8 cellular contexts compared by ENCODE assay signal in the genomic region with DNA sequence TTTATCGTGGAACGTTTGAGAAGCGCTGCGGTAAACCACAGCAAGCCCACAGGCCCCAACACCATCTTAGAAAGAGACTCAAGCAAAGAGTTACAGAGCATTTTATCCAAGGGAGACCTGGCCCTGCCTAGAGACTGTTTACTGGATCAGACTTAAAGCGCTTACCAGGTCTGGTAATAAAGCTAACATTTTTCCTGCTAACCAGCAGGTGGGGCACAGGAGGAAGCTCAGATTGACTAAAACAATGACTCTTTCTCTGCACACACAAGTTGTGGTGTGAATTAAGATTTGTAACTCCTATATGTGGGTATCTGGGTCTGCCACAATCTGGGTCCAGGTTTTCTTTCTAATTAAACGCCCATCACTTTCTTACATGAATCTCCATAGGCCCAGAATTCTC.
DNase-seq lines count a peak whose midpoint lies in the region; ATAC-seq and TF ChIP-seq lines count a peak whose summit lies in the region.

No MANE protein-coding gene starts in this region.

- no peaks in the 10 kb centered on the region for H3K79me2 ChIP-seq in smooth muscle cell (ENCODE audit: low read depth)

- no peak overlapping the region for H3K9ac ChIP-seq in smooth muscle cell (ENCODE audit: low read depth)

- ATAC-seq in HG03442 (IDR thresholded peaks at IDR 0.05; ENCODE audit: unreplicated experiment) = no peak

- H3K36me3 ChIP-seq in smooth muscle cell (ENCODE audit: low read depth) (no peaks in the 10 kb centered on the region), esophagus muscularis mucosa (no peaks in the 10 kb centered on the region)

- no peaks in the 10 kb centered on the region for H4K20me1 ChIP-seq in smooth muscle cell (ENCODE audit: low read depth)

- TF ChIP-seq POLR2A in esophagus muscularis mucosa (IDR thresholded peaks at IDR 0.05; ENCODE audit: low read depth) = no peak

- DNase-seq in activated CD4-positive, alpha-beta T cell treated with anti-CD3 and anti-CD28 coated beads for 48 hours = peak; percentile 5
- no peak for DNase-seq in activated CD4-positive, alpha-beta T cell treated with anti-CD3 and anti-CD28 coated beads for 4 hours
- DNase-seq in NCI-H460 (ENCODE audit: extremely low read depth, low read depth) = peak; percentile 3
- DNase-seq in dermis blood vessel endothelial cell = peak; percentile 66
- DNase-seq in smooth muscle cell (lab: John Stamatoyannopoulos, UW; ENCODE audit: unreplicated experiment) = no peak
- DNase-seq in esophagus muscularis mucosa (ENCODE audit: extremely low spot score) = no peak
- DNase-seq in effector CD4-positive, alpha-beta T cell = no peak

- H3K9me3 ChIP-seq in smooth muscle cell (replicated peaks; ENCODE audit: low read depth) (no peaks in the 10 kb centered on the region), esophagus muscularis mucosa (no peaks in the 10 kb centered on the region)

- TF ChIP-seq EP300 in esophagus muscularis mucosa (IDR thresholded peaks at IDR 0.05) = no peak

- intact Hi-C loops in esophagus muscularis mucosa (cut with DNase I) = no loop called here

- H2AFZ ChIP-seq in smooth muscle cell (ENCODE audit: low read depth) = no peak overlapping the region

- TF ChIP-seq CTCF in smooth muscle cell (IDR thresholded peaks at IDR 0.05; ENCODE audit: borderline replicate concordance, insufficient read depth, poor library complexity, severe bottlenecking) (peak; percentile 48), esophagus muscularis mucosa (IDR thresholded peaks at IDR 0.05) (peak in 1 of 3 experiments; percentile 12)

- no peaks in the 10 kb centered on the region for H3F3A ChIP-seq in smooth muscle cell (ENCODE audit: low read depth)

- H3K4me1 ChIP-seq in smooth muscle cell (ENCODE audit: low read depth) (no peaks in the 10 kb centered on the region), esophagus muscularis mucosa (peaks cover 0 to 11% (median 11%) of the 10 kb centered on the region in 4 donors)

- no peak overlapping the region for H3K4me2 ChIP-seq in smooth muscle cell

- H3K27me3 ChIP-seq in smooth muscle cell (ENCODE audit: low read depth) (no peaks in the 10 kb centered on the region), esophagus muscularis mucosa (peaks cover 0 to 13% (median 0%) of the 10 kb centered on the region in 4 donors)

- no peak overlapping the region for H3K4me3 ChIP-seq in smooth muscle cell
- H3K4me3 ChIP-seq in esophagus muscularis mucosa = no peak overlapping the region

- WGBS in smooth muscle cell (ENCODE audit: low lambda C conversion rate) = 87% methylated on average over 6 of the region's 6 CpGs
- 90% methylated on average over 6 of the region's 6 CpGs for WGBS in esophagus muscularis mucosa

- no peak overlapping the region for H3K27ac ChIP-seq in smooth muscle cell (ENCODE audit: low read depth)
- H3K27ac ChIP-seq in esophagus muscularis mucosa (replicated peaks in 1 of 4) = no peak overlapping the region

Comparison
In these comparisons a context has a peak if more than half of its experiments do, and no peak if none do; other contexts are left out.
1. DNase-seq: peak in activated CD4-positive, alpha-beta T cell treated with anti-CD3 and anti-CD28 coated beads for 48 hours (single experiment), NCI-H460 (single experiment) and dermis blood vessel endothelial cell (single experiment); none in activated CD4-positive, alpha-beta T cell treated with anti-CD3 and anti-CD28 coated beads for 4 hours (0 of 2), smooth muscle cell (single experiment), esophagus muscularis mucosa (single experiment) and effector CD4-positive, alpha-beta T cell (single experiment).